Comparison of ENCODE assay signal across 1 cellular context in the genomic region with DNA sequence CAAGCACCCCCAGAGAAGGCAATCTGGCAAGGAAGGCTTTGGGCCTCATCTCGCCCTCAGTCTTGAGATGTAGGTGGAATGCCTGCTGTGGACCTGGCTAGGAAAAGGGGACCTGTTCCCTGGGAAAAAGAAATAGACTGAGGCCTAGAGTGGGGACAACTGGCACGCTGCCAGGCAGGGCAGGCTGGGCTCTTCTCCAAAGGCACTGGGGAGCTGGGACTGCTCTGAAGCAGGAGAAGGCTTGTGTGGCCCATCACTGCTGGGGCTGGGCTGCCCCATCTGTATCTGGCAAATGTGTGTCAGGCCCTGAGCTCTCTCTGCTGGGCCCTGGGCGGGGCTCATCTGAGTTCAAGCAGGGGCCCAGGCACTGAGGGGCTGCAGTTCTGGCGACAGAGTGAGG.
TF ChIP-seq lines count a peak whose summit lies in the region.

No MANE protein-coding gene starts in this region.

TF ChIP-seq in HepG2, 621 proteins besides CTCF, POLR2A, EP300 and RAD21:
- TF ChIP-seq ZFP36L1 (CRISPR knock-in tag; IDR thresholded peaks at IDR 0.05) (no peak), LCORL (IDR thresholded peaks at IDR 0.05) (peak; percentile 84), LCORL (CRISPR knock-in tag; IDR thresholded peaks at IDR 0.05) (no peak), SMAD1 (CRISPR knock-in tag; IDR thresholded peaks at IDR 0.05; ENCODE audit: borderline replicate concordance, low read depth) (no peak)
- TF ChIP-seq, protein P1, sequence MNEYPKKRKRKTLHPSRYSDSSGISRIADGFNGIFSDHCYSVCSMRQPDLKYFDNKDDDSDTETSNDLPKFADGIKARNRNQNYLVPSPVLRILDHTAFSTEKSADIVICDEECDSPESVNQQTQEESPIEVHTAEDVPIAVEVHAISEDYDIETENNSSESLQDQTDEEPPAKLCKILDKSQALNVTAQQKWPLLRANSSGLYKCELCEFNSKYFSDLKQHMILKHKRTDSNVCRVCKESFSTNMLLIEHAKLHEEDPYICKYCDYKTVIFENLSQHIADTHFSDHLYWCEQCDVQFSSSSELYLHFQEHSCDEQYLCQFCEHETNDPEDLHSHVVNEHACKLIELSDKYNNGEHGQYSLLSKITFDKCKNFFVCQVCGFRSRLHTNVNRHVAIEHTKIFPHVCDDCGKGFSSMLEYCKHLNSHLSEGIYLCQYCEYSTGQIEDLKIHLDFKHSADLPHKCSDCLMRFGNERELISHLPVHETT (CRISPR knock-in tag; conservative IDR thresholded peaks at IDR 0.05): no peak
